14 cellular contexts compared by ENCODE assay signal in genomic region chr6:134002821-134003220, GRCh38. TPM values are rescaled to one million over a fixed set of nuclear protein-coding genes. Genes with fewer than 3 reads are reported as not detected.
DNase-seq lines count a peak whose midpoint lies in the region; TF ChIP-seq lines count a peak whose summit lies in the region.
"Had no signal": no experiment of that assay in that cellular context is flagged by ENCODE, and none has a peak within 500 bp of the region (broad histone marks: within the 10 kb centered on the region; RNA-seq: fewer than 3 reads in every experiment).

No MANE protein-coding gene starts in this region.

- intact Hi-C loops in dorsolateral prefrontal cortex (cut with DNase I), result no loop called here

- DNase-seq in DMS53 (lab: John Stamatoyannopoulos, UW) (peak; percentile 23), DMS53 treated with DMSO at 0.1 percent for 48 hours (lab: John Stamatoyannopoulos, UW; ENCODE audit: unreplicated experiment) (no peak), NCI-H774 (lab: John Stamatoyannopoulos, UW) (peak; percentile 55), dorsolateral prefrontal cortex (no peak), renal cortical epithelial cell (ENCODE audit: low read depth) (peak; percentile 89), SIG-M5 (lab: John Stamatoyannopoulos, UW) (no peak), DMS114 treated with DMSO at 0.1 percent for 48 hours (lab: John Stamatoyannopoulos, UW; ENCODE audit: unreplicated experiment) (no peak), NCI-H1105 (lab: John Stamatoyannopoulos, UW) (no peak)
- DNase-seq: 8988T; activated naive CD4-positive, alpha-beta T cell treated with anti-CD3 and anti-CD28 coated beads, Interleukin-2, amount 10 ng/mL, durations not matched to agents 7 days and 5 days; occipital lobe; Right ventricle myocardium superior; thyroid gland had no signal

- no peaks in the 10 kb centered on the region for H3K27me3 ChIP-seq in dorsolateral prefrontal cortex
- H3K27me3 ChIP-seq: hepatocyte, thyroid gland had no signal

- peak in 1 of 56 donors; percentile 11 for TF ChIP-seq CTCF in dorsolateral prefrontal cortex (IDR thresholded peaks at IDR 0.05 in 54 of 56, conservative IDR thresholded peaks at IDR 0.05 in 2 of 56; ENCODE audit: low read depth in 1 of 56, partially characterized antibody in 56 of 56)

- H3K27ac ChIP-seq in dorsolateral prefrontal cortex, result peak overlapping the region in 52 of 59 donors; percentile 3 to 82 (median 64)
- H3K27ac ChIP-seq: hepatocyte, thyroid gland had no signal

- H3K4me3 ChIP-seq in dorsolateral prefrontal cortex, result peak overlapping the region in 5 of 59 donors; percentile 6 to 18 (median 9)
- H3K4me3 ChIP-seq: hepatocyte, thyroid gland had no signal

RNA-seq across cellular contexts. Expression of gene SLC2A12, which starts 49.6 kb away (rescaled TPM):
- total RNA-seq in dorsolateral prefrontal cortex (10 to 100 TPM in 45 of 120 experiments, 1 to 10 TPM in 75; 5.7 to 16.8 (median 9.4) TPM), renal cortical epithelial cell (1.8 and 3.6 TPM in 2 replicates)

RNA-seq across cellular contexts. Expression of gene TBPL1, which starts 49.8 kb away (rescaled TPM):
- total RNA-seq in dorsolateral prefrontal cortex (10 to 100 TPM; 23.9 to 70.4 (median 49.9) TPM), renal cortical epithelial cell (16.5 and 23.5 TPM in 2 replicates)

Comparison
In these comparisons a context has a peak if more than half of its experiments do, and no peak if none do; other contexts are left out.
1. DNase-seq: peak in DMS53 (single experiment), NCI-H774 (single experiment) and renal cortical epithelial cell (single experiment); none in DMS53 treated with DMSO at 0.1 percent for 48 hours (single experiment), dorsolateral prefrontal cortex (0 of 10), SIG-M5 (single experiment), DMS114 treated with DMSO at 0.1 percent for 48 hours (single experiment) and NCI-H1105 (single experiment).